ENCODE assay signal across 1 cellular context in genomic region chr18:72652990-72653593, GRCh38.
TF ChIP-seq lines count a peak whose summit lies in the region.

No MANE protein-coding gene starts in this region.

TF ChIP-seq in A549, 52 proteins besides CTCF, POLR2A, EP300 and RAD21 (continued from another document):
- TF ChIP-seq NFE2L2 (conservative IDR thresholded peaks at IDR 0.05; ENCODE audit: low read length) (no peak), RFX5 (IDR thresholded peaks at IDR 0.05) (no peak), NR3C1 (IDR thresholded peaks at IDR 0.05) (no peak), CHD2 (IDR thresholded peaks at IDR 0.05; ENCODE audit: low read length, partially characterized antibody) (no peak), ELK1 (IDR thresholded peaks at IDR 0.05; ENCODE audit: low read depth, low read length) (no peak), MAX (IDR thresholded peaks at IDR 0.05) (no peak), CHD4 (IDR thresholded peaks at IDR 0.05; ENCODE audit: borderline replicate concordance) (no peak), FOSB (CRISPR knock-in tag; IDR thresholded peaks at IDR 0.05) (no peak), ZFP36 (IDR thresholded peaks at IDR 0.05; ENCODE audit: borderline replicate concordance, partially characterized antibody) (no peak), CEBPB (IDR thresholded peaks at IDR 0.05) (no peak)
